In genomic region chr6:154500769-154501171, GRCh38 we compare ENCODE assay signal across 12 cellular contexts. TPM values are rescaled to one million over a fixed set of nuclear protein-coding genes. Genes with fewer than 3 reads are reported as not detected.
A peak's percentile ranks its signal among the peaks of the same experiment; 100 is the strongest.
DNase-seq lines count a peak whose midpoint lies in the region; ATAC-seq, FAIRE-seq and TF ChIP-seq lines count a peak whose summit lies in the region.
"Had no signal": no experiment of that assay in that cellular context is flagged by ENCODE, and none has a peak within 500 bp of the region (broad histone marks: within the 10 kb centered on the region; RNA-seq: fewer than 3 reads in every experiment).

No MANE protein-coding gene starts in this region.

- intact Hi-C loops in left lung (cut with DNase I) = no loop called here
- intact Hi-C loops in activated CD4-positive, alpha-beta T cell treated with anti-CD3 and anti-CD28 coated beads for 36 hours (cut with DNase I, micrococcal nuclease) = no loop called here

- ATAC-seq in left lung (peak; percentile 66), HG02840 (IDR thresholded peaks at IDR 0.05; ENCODE audit: low FRiP score, unreplicated experiment) (no peak)
- no peak for ATAC-seq in activated CD4-positive, alpha-beta T cell treated with anti-CD3 and anti-CD28 coated beads for 36 hours

- no peaks in the 10 kb centered on the region for H3K9me2 ChIP-seq in Karpas-422 (replicated peaks; ENCODE audit: insufficient read depth, low read length)

- no peaks in the 10 kb centered on the region; the same call in 1 of the 2 replicates for H3K27me3 ChIP-seq in Karpas-422 (ENCODE audit: low read length)
- H3K27me3 ChIP-seq in bronchial epithelial cell (ENCODE audit: control insufficient read depth, insufficient read depth, low read length) = no peaks in the 10 kb centered on the region
- H3K27me3 ChIP-seq in left lung = no peaks in the 10 kb centered on the region
- H3K27me3 ChIP-seq in effector memory CD4-positive, alpha-beta T cell (replicated peaks; ENCODE audit: control insufficient read depth, insufficient read depth, low read length, poor library complexity, severe bottlenecking) = no peaks in the 10 kb centered on the region

- H3K36me3 ChIP-seq in Karpas-422 (ENCODE audit: insufficient read depth, low read length) = no peaks in the 10 kb centered on the region
- H3K36me3 ChIP-seq in bronchial epithelial cell (ENCODE audit: control insufficient read depth, insufficient read depth, low read length) = no peaks in the 10 kb centered on the region
- H3K36me3 ChIP-seq in left lung = no peaks in the 10 kb centered on the region
- no peaks in the 10 kb centered on the region for H3K36me3 ChIP-seq in effector memory CD4-positive, alpha-beta T cell (ENCODE audit: control insufficient read depth, insufficient read depth, low read length)

- H3K9ac ChIP-seq in Karpas-422 (ENCODE audit: low read length) = no peak overlapping the region

- no peak overlapping the region for H3K4me2 ChIP-seq in Karpas-422 (ENCODE audit: low read depth, low read length, poor library complexity, severe bottlenecking)

- CTCF ChIA-PET in activated CD4-positive, alpha-beta T cell treated with anti-CD3 and anti-CD28 coated beads for 36 hours (lab: Charles Lee) = interaction anchor here (0.9 kb wide), 1 partner anchor 369 kb away, joined by 4 read pairs; no protein-coding TSS in a partner anchor

- H4K20me1 ChIP-seq in Karpas-422 (ENCODE audit: insufficient read depth, low read depth, low read length) = no peaks in the 10 kb centered on the region

- H3K27ac ChIP-seq in Karpas-422 (ENCODE audit: low read length) (no peak overlapping the region), left lung (no peak overlapping the region)
- no peak overlapping the region for H3K27ac ChIP-seq in effector memory CD4-positive, alpha-beta T cell (ENCODE audit: insufficient read depth, low read length, poor library complexity, severe bottlenecking)

- no peak overlapping the region for H3K27ac Mint-ChIP-seq in activated CD4-positive, alpha-beta T cell treated with anti-CD3 and anti-CD28 coated beads for 36 hours

- H3K79me2 ChIP-seq in Karpas-422 (ENCODE audit: low read length) = no peaks in the 10 kb centered on the region

- H3K4me3 ChIP-seq in Karpas-422 (ENCODE audit: low read length) (no peak overlapping the region), bronchial epithelial cell (ENCODE audit: low read depth, low read length) (no peak overlapping the region), left lung (no peak overlapping the region)
- H3K4me3 ChIP-seq in effector memory CD4-positive, alpha-beta T cell (ENCODE audit: insufficient read depth, low read depth, low read length, poor library complexity, severe bottlenecking) = no peak overlapping the region

- no peak overlapping the region for H3K4me3 Mint-ChIP-seq in activated CD4-positive, alpha-beta T cell treated with anti-CD3 and anti-CD28 coated beads for 36 hours

- peaks cover 7% of the 10 kb centered on the region for H3K27me3 Mint-ChIP-seq in activated CD4-positive, alpha-beta T cell treated with anti-CD3 and anti-CD28 coated beads for 36 hours

- H3K36me3 Mint-ChIP-seq in activated CD4-positive, alpha-beta T cell treated with anti-CD3 and anti-CD28 coated beads for 36 hours (ENCODE audit: low read depth) = no peaks in the 10 kb centered on the region

- no peak overlapping the region for H2AFZ ChIP-seq in Karpas-422 (ENCODE audit: low read length)

- H3K9me3 Mint-ChIP-seq in activated CD4-positive, alpha-beta T cell treated with anti-CD3 and anti-CD28 coated beads for 36 hours (ENCODE audit: low read depth) = no peaks in the 10 kb centered on the region

- H3K4me1 ChIP-seq in Karpas-422 (ENCODE audit: low read length) (no peaks in the 10 kb centered on the region), left lung (peaks cover 0 to 5% of the 10 kb centered on the region in 2 donors)
- no peaks in the 10 kb centered on the region for H3K4me1 ChIP-seq in effector memory CD4-positive, alpha-beta T cell (ENCODE audit: control insufficient read depth, insufficient read depth, low read length, poor library complexity, severe bottlenecking)

- peaks cover 11% of the 10 kb centered on the region for H3K4me1 Mint-ChIP-seq in activated CD4-positive, alpha-beta T cell treated with anti-CD3 and anti-CD28 coated beads for 36 hours

- H3K9me3 ChIP-seq in Karpas-422 (ENCODE audit: low read length) (no peaks in the 10 kb centered on the region), left lung (no peaks in the 10 kb centered on the region)
- H3K9me3 ChIP-seq in effector memory CD4-positive, alpha-beta T cell (ENCODE audit: control insufficient read depth, low read length) = no peaks in the 10 kb centered on the region

- no peak for FAIRE-seq in bronchial epithelial cell (lab: Jason Lieb, UNC)

- POLR2A ChIA-PET in activated CD4-positive, alpha-beta T cell treated with anti-CD3 and anti-CD28 coated beads for 36 hours (lab: Charles Lee) = no interaction called here

- DNase-seq in Ammon's horn (ENCODE audit: low spot score) (peak; percentile 85), Karpas-422 (peak; percentile 51), bronchial epithelial cell (ENCODE audit: low read depth) (no peak), left lung (no peak), MV-4-11 (lab: John Stamatoyannopoulos, UW) (no peak)
- DNase-seq in effector memory CD4-positive, alpha-beta T cell = no peak
- DNase-seq in activated CD4-positive, alpha-beta T cell treated with anti-CD3 and anti-CD28 coated beads for 36 hours = no peak
- DNase-seq: activated CD4-positive, alpha-beta T cell treated with anti-CD3 and anti-CD28 coated beads, Interleukin-2, amount 50 U/mL, for 48 hours; DMS153; NCI-H187; retina had no signal

- TF ChIP-seq CTCF in bronchial epithelial cell (IDR thresholded peaks at IDR 0.05; ENCODE audit: insufficient read depth, low read length, severe bottlenecking) (peak; percentile 50), left lung (IDR thresholded peaks at IDR 0.05) (peak in 1 of 2 donors; percentile 10)

RNA-seq across cellular contexts. Expression of gene CNKSR3, which starts 9.7 kb away (rescaled TPM):
- total RNA-seq in Karpas-422 (2014; rRNA removed; shearing (Covaris generic); ENCODE audit: low replicate concordance) = under 0.01 TPM in 1 of 2 replicates, not detected in the other
- total RNA-seq in bronchial epithelial cell = 2.6 and 3.6 TPM in 2 replicates
- total RNA-seq in left lung = 10 to 100 TPM; 10.5 to 13.4 TPM
- under 1 TPM; 0.34 to 0.58 TPM for total RNA-seq in activated CD4-positive, alpha-beta T cell treated with anti-CD3 and anti-CD28 coated beads for 36 hours

Comparison
In these comparisons a context has a peak if more than half of its experiments do, and no peak if none do; other contexts are left out.
1. DNase-seq: peak in Ammon's horn (single experiment) and Karpas-422 (single experiment); none in bronchial epithelial cell (single experiment), left lung (0 of 2), effector memory CD4-positive, alpha-beta T cell (0 of 3), activated CD4-positive, alpha-beta T cell treated with anti-CD3 and anti-CD28 coated beads for 36 hours (single experiment) and MV-4-11 (single experiment).